20 cellular contexts compared by ENCODE assay signal in genomic region chrX:1558761-1559468, GRCh38. TPM values are rescaled to one million over a fixed set of nuclear protein-coding genes. Genes with fewer than 3 reads are reported as not detected.
DNase-seq lines count a peak whose midpoint lies in the region; ATAC-seq, FAIRE-seq and TF ChIP-seq lines count a peak whose summit lies in the region.
"Had no signal": no experiment of that assay in that cellular context is flagged by ENCODE, and none has a peak within 500 bp of the region (broad histone marks: within the 10 kb centered on the region; RNA-seq: fewer than 3 reads in every experiment).

No MANE protein-coding gene starts in this region.

- TF ChIP-seq EP300 in A549 (IDR thresholded peaks at IDR 0.05) = no peak

- no peak for TF ChIP-seq RAD21 in A549 (conservative IDR thresholded peaks at IDR 0.05 in 1 of 2, IDR thresholded peaks at IDR 0.05 in 1 of 2)

- no peaks in the 10 kb centered on the region for H3K27me3 Mint-ChIP-seq in activated T-helper 17 cell treated with anti-CD3 and anti-CD28 coated beads, Interleukin-2, amount 50 U/mL, for 72 hours
- H3K27me3 Mint-ChIP-seq in progenitor cell of endocrine pancreas = peaks cover 5% of the 10 kb centered on the region
- H3K27me3 Mint-ChIP-seq: CD8-positive, alpha-beta memory T cell had no signal

- H3K4me3 Mint-ChIP-seq in activated T-helper 17 cell treated with anti-CD3 and anti-CD28 coated beads, Interleukin-2, amount 50 U/mL, for 72 hours = no peak overlapping the region
- no peak overlapping the region for H3K4me3 Mint-ChIP-seq in progenitor cell of endocrine pancreas (ENCODE audit: low read depth)
- H3K4me3 Mint-ChIP-seq: activated T-helper 1 cell treated with anti-CD3 and anti-CD28 coated beads, Interleukin-12 subunit alpha, Interleukin-12 subunit beta, Interleukin-2, Interleukin-4 antibody, amounts not matched to agents 30 ng/mL and 10 ng/mL and 1 ng/mL, durations not matched to agents 14 hours and 24 hours and 36 hours; neural progenitor cell had no signal

- H3K18ac ChIP-seq in neuronal stem cell (ENCODE audit: low read length) = no peak overlapping the region

- no peak overlapping the region for H4K8ac ChIP-seq in neuronal stem cell (ENCODE audit: low read depth, low read length)

- H3K4ac ChIP-seq in neuronal stem cell (ENCODE audit: low read length) = no peak overlapping the region

- no peaks in the 10 kb centered on the region for H3K36me3 ChIP-seq in neuronal stem cell (replicated peaks in 1 of 2; ENCODE audit: control insufficient read depth in 2 of 2, insufficient read depth in 2 of 2, low read length in 2 of 2)
- H3K36me3 ChIP-seq: neural progenitor cell, SJSA1 had no signal

- no peak overlapping the region for H3K23ac ChIP-seq in neuronal stem cell (ENCODE audit: low read depth, low read length, poor library complexity)

- H3K27ac Mint-ChIP-seq in activated T-helper 17 cell treated with anti-CD3 and anti-CD28 coated beads, Interleukin-2, amount 50 U/mL, for 72 hours = peak overlapping the region; percentile 20
- peak overlapping the region; percentile 25 for H3K27ac Mint-ChIP-seq in progenitor cell of endocrine pancreas
- H3K27ac Mint-ChIP-seq: activated T-helper 1 cell treated with anti-CD3 and anti-CD28 coated beads, Interleukin-12 subunit alpha, Interleukin-12 subunit beta, Interleukin-2, Interleukin-4 antibody, amounts not matched to agents 30 ng/mL and 10 ng/mL and 1 ng/mL, durations not matched to agents 14 hours and 24 hours and 36 hours; neural progenitor cell had no signal

- H3K9me3 ChIP-seq in A549 (no peaks in the 10 kb centered on the region; the same call in 1 of the 3 replicates), neuronal stem cell (replicated peaks in 1 of 2; ENCODE audit: control insufficient read depth in 2 of 2, insufficient read depth in 1 of 2, low read depth in 1 of 2, low read length in 2 of 2) (no peaks in the 10 kb centered on the region)
- H3K9me3 ChIP-seq: SJSA1 had no signal

- no peak overlapping the region for H3K4me2 ChIP-seq in A549
- H3K4me2 ChIP-seq in neuronal stem cell (ENCODE audit: insufficient read depth, low read length, poor library complexity, severe bottlenecking) = no peak overlapping the region
- H3K4me2 ChIP-seq: neural progenitor cell had no signal

- no peaks in the 10 kb centered on the region for H3K27me3 ChIP-seq in neuronal stem cell (ENCODE audit: control insufficient read depth in 3 of 3, insufficient read depth in 3 of 3, low read depth in 1 of 3, low read length in 3 of 3)
- H3K27me3 ChIP-seq: neural progenitor cell, SJSA1 had no signal

- CTCF ChIA-PET in A549 (lab: Yijun Ruan, JAX) = no interaction called here

- H3K4me3 ChIP-seq in A549 (no peak overlapping the region), neuronal stem cell (ENCODE audit: low read length in 2 of 2) (no peak overlapping the region)
- H3K4me3 ChIP-seq: dorsolateral prefrontal cortex, GM23248, lung, neural progenitor cell, SJSA1, skin epidermis had no signal

- no peak overlapping the region for H2BK15ac ChIP-seq in neuronal stem cell (ENCODE audit: low read length)

- no peak overlapping the region for H2AK5ac ChIP-seq in neuronal stem cell (ENCODE audit: low read depth, low read length)

- no peak overlapping the region for H3K9ac ChIP-seq in neuronal stem cell (ENCODE audit: low read depth, low read length, poor library complexity)
- H3K9ac ChIP-seq: GM23248, neural progenitor cell had no signal

- POLR2A ChIA-PET in A549 (lab: Yijun Ruan, JAX) = no interaction called here

- H2BK5ac ChIP-seq in neuronal stem cell (ENCODE audit: low read length) = no peak overlapping the region

- no peak overlapping the region for H3K14ac ChIP-seq in neuronal stem cell (ENCODE audit: low read length)

- H3K9me3 Mint-ChIP-seq in activated T-helper 17 cell treated with anti-CD3 and anti-CD28 coated beads, Interleukin-2, amount 50 U/mL, for 72 hours = peaks cover 6% of the 10 kb centered on the region
- H3K9me3 Mint-ChIP-seq in progenitor cell of endocrine pancreas (ENCODE audit: low read depth) = peaks cover 7% of the 10 kb centered on the region

- no peaks in the 10 kb centered on the region for H3K79me1 ChIP-seq in neuronal stem cell (ENCODE audit: low read depth, low read length)

- no peak overlapping the region for H3K27ac ChIP-seq in A549
- no peak overlapping the region for H3K27ac ChIP-seq in neuronal stem cell (replicated peaks; ENCODE audit: low read length)
- H3K27ac ChIP-seq: 22Rv1, dorsolateral prefrontal cortex, GM23248, neural progenitor cell, SJSA1, skin epidermis had no signal

- H2BK12ac ChIP-seq in neuronal stem cell (ENCODE audit: low read length) = no peak overlapping the region

- no peak for FAIRE-seq in A549 (lab: Jason Lieb, UNC)

- no peaks in the 10 kb centered on the region for H3K36me3 Mint-ChIP-seq in activated T-helper 17 cell treated with anti-CD3 and anti-CD28 coated beads, Interleukin-2, amount 50 U/mL, for 72 hours (ENCODE audit: low read depth)
- no peaks in the 10 kb centered on the region for H3K36me3 Mint-ChIP-seq in progenitor cell of endocrine pancreas (ENCODE audit: insufficient read depth)
- H3K36me3 Mint-ChIP-seq: neural progenitor cell had no signal

- H3K4me1 ChIP-seq in A549 (no peaks in the 10 kb centered on the region), neuronal stem cell (ENCODE audit: control insufficient read depth in 2 of 2, insufficient read depth in 1 of 2, low read depth in 1 of 2, low read length in 2 of 2) (no peaks in the 10 kb centered on the region)
- H3K4me1 ChIP-seq: neural progenitor cell, SJSA1 had no signal

- peaks cover 39% of the 10 kb centered on the region for H3K4me1 Mint-ChIP-seq in activated T-helper 17 cell treated with anti-CD3 and anti-CD28 coated beads, Interleukin-2, amount 50 U/mL, for 72 hours
- H3K4me1 Mint-ChIP-seq in progenitor cell of endocrine pancreas (ENCODE audit: low read depth) = no peaks in the 10 kb centered on the region
- H3K4me1 Mint-ChIP-seq: neural progenitor cell had no signal

- H2AFZ ChIP-seq in neuronal stem cell (ENCODE audit: low read length) = no peak overlapping the region
- H2AFZ ChIP-seq: GM23248, neural progenitor cell had no signal

- TF ChIP-seq CTCF in A549 (IDR thresholded peaks at IDR 0.05) (no peak), progenitor cell of endocrine pancreas (IDR thresholded peaks at IDR 0.05; ENCODE audit: unreplicated experiment) (no peak)

- no peak overlapping the region for H2BK120ac ChIP-seq in neuronal stem cell (ENCODE audit: low read depth, low read length)

- ATAC-seq in A549 (peak; percentile 21 to 60; a peak in 1 of 6 replicates), GM21515 (IDR thresholded peaks at IDR 0.05; ENCODE audit: unreplicated experiment) (no peak)
- ATAC-seq in activated T-helper 17 cell treated with anti-CD3 and anti-CD28 coated beads, Interleukin-2, amount 50 U/mL, for 72 hours (replicated peaks) = no peak

- WGBS in A549 (ENCODE audit: missing lambda C conversion rate) = 44% methylated on average over 13 of the region's 13 CpGs
- WGBS in neuronal stem cell (ENCODE audit: extremely low coverage in 2 of 2, insufficient read length in 2 of 2, insufficient replicate concordance in 1 of 2), 2 donors = no CpG with 5 or more reads among the region's 13 CpGs

- H4K91ac ChIP-seq in neuronal stem cell (ENCODE audit: low read depth, low read length, poor library complexity) = no peak overlapping the region

- TF ChIP-seq POLR2A in A549 (IDR thresholded peaks at IDR 0.05; ENCODE audit: low read length) = no peak

- DNase-seq in NCI-H1694 (lab: John Stamatoyannopoulos, UW) = peak; percentile 0
- DNase-seq in NCI-H1694 treated with DMSO at 0.1 percent for 48 hours (lab: John Stamatoyannopoulos, UW) = no peak
- DNase-seq in A549 (ENCODE audit: low read depth in 1 of 2, low spot score in 1 of 2) = no peak
- DNase-seq in progenitor cell of endocrine pancreas (ENCODE audit: low spot score, unreplicated experiment) = no peak
- no peak for DNase-seq in NCI-H524 treated with DMSO at 0.1 percent for 48 hours (lab: John Stamatoyannopoulos, UW)
- no peak for DNase-seq in neuronal stem cell (ENCODE audit: low spot score)
- DNase-seq: CD8-positive, alpha-beta memory T cell; GM23248; NCI-H187; T-helper 1 cell had no signal

TF ChIP-seq in A549, 52 proteins besides CTCF, POLR2A, EP300 and RAD21 (continues in another document):
- TF ChIP-seq CHD2 (IDR thresholded peaks at IDR 0.05; ENCODE audit: low read length, partially characterized antibody) (no peak), MAZ (IDR thresholded peaks at IDR 0.05; ENCODE audit: borderline replicate concordance, low read depth, low read length) (no peak)

RNA-seq across cellular contexts. Expression of gene P2RY8, which starts 21.9 kb away (rescaled TPM):
- not detected in 2 replicates for polyA plus RNA-seq in A549 (2011; rRNA removed)
- polyA plus RNA-seq in A549 (2012; cell fraction: cytosol; rRNA removed) = 0.01 TPM in 1 of 2 replicates, not detected in the other
- polyA plus RNA-seq in A549 (2012; cell fraction: nucleus; rRNA removed) = not detected in 2 replicates
- 0.03 TPM in 1 of 3 replicates, not detected in the others for polyA plus RNA-seq in A549 (2017; fragmentation: RNase III; extraction: RNeasy Plus Mini Kit Qiagen cat#74134 plus additional on column Dnase treatment)
- not detected in 2 replicates for polyA minus RNA-seq in A549 (2011; rRNA and poly(A)+ RNA removed)
- total RNA-seq in activated T-helper 17 cell treated with anti-CD3 and anti-CD28 coated beads, Interleukin-2, amount 50 U/mL, for 72 hours = 100 to 1,000 TPM in 1 of 2 donors, 10 to 100 TPM in 1; 89.0 to 105 TPM
- not detected in 2 replicates for total RNA-seq in progenitor cell of endocrine pancreas
- 0.26 TPM for polyA plus RNA-seq in neuronal stem cell (2013, experiment 1 of 2)
- polyA plus RNA-seq in neuronal stem cell (2013, experiment 2 of 2) = 0.29 TPM
- total RNA-seq: GM23248, kidney epithelial cell, SJSA1 had no signal
- polyA plus RNA-seq: GM23248 had no signal

RNA-seq across cellular contexts. Expression of gene AKAP17A, which starts 32.5 kb away (rescaled TPM):
- polyA plus RNA-seq in A549 (2011; rRNA removed) = 18.0 and 24.9 TPM in 2 replicates
- 39.4 and 42.5 TPM in 2 replicates for polyA plus RNA-seq in A549 (2012; cell fraction: cytosol; rRNA removed)
- polyA plus RNA-seq in A549 (2012; cell fraction: nucleus; rRNA removed) = 110 and 134 TPM in 2 replicates
- 27.3 to 32.9 TPM (median 32.5 TPM) in 3 replicates for polyA plus RNA-seq in A549 (2017; fragmentation: RNase III; extraction: RNeasy Plus Mini Kit Qiagen cat#74134 plus additional on column Dnase treatment)
- polyA minus RNA-seq in A549 (2011; rRNA and poly(A)+ RNA removed) = 10.9 and 14.5 TPM in 2 replicates
- 10 to 100 TPM; 54.3 to 79.4 TPM for total RNA-seq in activated T-helper 17 cell treated with anti-CD3 and anti-CD28 coated beads, Interleukin-2, amount 50 U/mL, for 72 hours
- 52.7 and 56.0 TPM in 2 replicates for total RNA-seq in progenitor cell of endocrine pancreas
- polyA plus RNA-seq in neuronal stem cell (2013, experiment 1 of 2) = 24.9 TPM
- 23.8 TPM for polyA plus RNA-seq in neuronal stem cell (2013, experiment 2 of 2)

RNA-seq across cellular contexts. Expression of gene ASMT, which starts 55.9 kb away (rescaled TPM):
- polyA plus RNA-seq in A549 (2011; rRNA removed) (0.16 TPM in 2 replicates), A549 (2017; fragmentation: RNase III; extraction: RNeasy Plus Mini Kit Qiagen cat#74134 plus additional on column Dnase treatment) (0.12 to 0.20 TPM in 2 of 3 replicates, not detected in the other)
- polyA plus RNA-seq in A549 (2012; cell fraction: cytosol; rRNA removed) = 0.06 and 0.09 TPM in 2 replicates
- 0.72 and 1.8 TPM in 2 replicates for polyA plus RNA-seq in A549 (2012; cell fraction: nucleus; rRNA removed)
- 1.6 TPM in 1 of 2 replicates, not detected in the other for polyA minus RNA-seq in A549 (2011; rRNA and poly(A)+ RNA removed)
- total RNA-seq in activated T-helper 17 cell treated with anti-CD3 and anti-CD28 coated beads, Interleukin-2, amount 50 U/mL, for 72 hours = 1 to 10 TPM; 2.0 to 8.9 TPM
- 0.36 TPM in 1 of 2 replicates, not detected in the other for total RNA-seq in progenitor cell of endocrine pancreas
- polyA plus RNA-seq in neuronal stem cell (2013, experiment 1 of 2) = not detected
- polyA plus RNA-seq in neuronal stem cell (2013, experiment 2 of 2) = 0.06 TPM
- total RNA-seq: activated T-helper 1 cell treated with anti-CD3 and anti-CD28 coated beads, Interleukin-12 subunit alpha, Interleukin-12 subunit beta, Interleukin-2, Interleukin-4 antibody, amounts not matched to agents 30 ng/mL and 10 ng/mL and 1 ng/mL, durations not matched to agents 14 hours and 24 hours and 36 hours; GM23248; kidney epithelial cell; SJSA1 had no signal
- polyA plus RNA-seq: GM23248 had no signal

Comparison
In these comparisons a context has a peak if more than half of its experiments do, and no peak if none do; other contexts are left out.
1. ATAC-seq: peak in A549 (2 of 2); none in activated T-helper 17 cell treated with anti-CD3 and anti-CD28 coated beads, Interleukin-2, amount 50 U/mL, for 72 hours (single experiment) and GM21515 (single experiment).
2. RNA of gene P2RY8, which starts 21.9 kb away (total RNA-seq): 89.0 to 105 TPM in activated T-helper 17 cell treated with anti-CD3 and anti-CD28 coated beads, Interleukin-2, amount 50 U/mL, for 72 hours; not detected in progenitor cell of endocrine pancreas; every median in the first group is over 10 times any median in the second.